8 cellular contexts compared by ENCODE assay signal in the genomic region with DNA sequence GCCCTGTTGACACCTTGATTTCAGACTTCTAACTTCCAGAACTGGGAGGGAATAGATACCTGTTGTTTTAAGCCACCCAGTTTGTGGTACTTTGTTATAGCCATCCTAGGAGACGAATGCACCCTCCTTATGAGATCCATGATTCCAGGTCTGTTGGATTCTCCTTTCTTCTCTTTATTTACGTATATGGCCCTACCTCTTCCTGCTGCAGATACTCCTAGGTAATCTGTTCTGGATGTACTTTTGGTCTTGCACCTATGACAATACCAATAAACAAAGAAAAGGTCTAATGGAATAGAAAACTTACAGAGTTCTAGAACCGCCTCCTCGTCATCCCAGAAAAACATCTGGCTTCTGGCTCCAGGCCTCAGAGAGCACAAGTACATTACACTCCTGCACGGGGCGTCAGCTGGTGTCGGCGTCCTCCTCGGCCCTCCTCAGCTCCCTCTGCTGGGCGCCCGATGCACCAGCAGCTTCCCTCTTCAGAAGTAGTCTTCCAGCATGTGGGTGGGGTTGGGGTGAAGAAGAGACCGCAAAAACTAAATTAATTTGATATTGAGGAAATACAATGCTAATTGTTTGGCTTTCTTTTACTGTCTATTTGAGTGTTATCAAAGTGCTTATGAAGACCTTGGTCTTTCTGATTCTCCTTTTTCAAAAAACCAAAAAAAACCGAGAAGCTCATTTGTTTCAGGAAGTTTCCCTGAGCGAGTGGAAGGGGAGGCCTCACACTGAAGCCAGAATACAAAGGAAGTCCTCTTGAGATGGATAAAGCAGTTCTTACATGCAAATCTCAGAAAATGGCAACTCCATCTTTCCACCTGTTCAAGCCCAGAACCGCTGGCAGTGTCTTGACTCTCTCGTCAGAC. TPM values are rescaled to one million over a fixed set of nuclear protein-coding genes. Genes with fewer than 3 reads are reported as not detected.
DNase-seq lines count a peak whose midpoint lies in the region; ATAC-seq and TF ChIP-seq lines count a peak whose summit lies in the region.

No MANE protein-coding gene starts in this region.

- H3K36me3 ChIP-seq in SJCRH30: no peaks in the 10 kb centered on the region
- no peaks in the 10 kb centered on the region for H3K36me3 ChIP-seq in prostate gland
- no peaks in the 10 kb centered on the region for H3K36me3 ChIP-seq in vagina

- TF ChIP-seq CTCF in prostate gland (IDR thresholded peaks at IDR 0.05): peak; percentile 55 to 71 (median 58)
- TF ChIP-seq CTCF in vagina (IDR thresholded peaks at IDR 0.05): peak; percentile 59 to 80 (median 70)

- H3K36me3 Mint-ChIP-seq in IgD-negative memory B cell: peaks cover 2% of the 10 kb centered on the region

- no peaks in the 10 kb centered on the region for H3K27me3 ChIP-seq in SJCRH30
- no peaks in the 10 kb centered on the region for H3K27me3 ChIP-seq in prostate gland (replicated peaks; ENCODE audit: insufficient read depth)
- no peaks in the 10 kb centered on the region for H3K27me3 ChIP-seq in vagina

- intact Hi-C loops in prostate gland (cut with DNase I) (no loop called here), vagina (cut with DNase I) (no loop called here)

- H3K27ac ChIP-seq in SJCRH30: no peak overlapping the region
- no peak overlapping the region for H3K27ac ChIP-seq in prostate gland
- peak overlapping the region; percentile 14 for H3K27ac ChIP-seq in vagina

- peak overlapping the region in 2 of 4 donors; percentile 42 to 52 for H3K4me3 Mint-ChIP-seq in IgD-negative memory B cell

- H3K27me3 Mint-ChIP-seq in IgD-negative memory B cell: peaks cover 2% of the 10 kb centered on the region

- 50% methylated on average over 16 of the region's 16 CpGs for WGBS in prostate gland

- ATAC-seq in GM21423 (IDR thresholded peaks at IDR 0.05; ENCODE audit: unreplicated experiment): peak; percentile 76

- H3K9me3 ChIP-seq in SJCRH30 (replicated peaks): no peaks in the 10 kb centered on the region
- H3K9me3 ChIP-seq in prostate gland: no peaks in the 10 kb centered on the region
- no peaks in the 10 kb centered on the region for H3K9me3 ChIP-seq in vagina

- H3K27ac Mint-ChIP-seq in IgD-negative memory B cell: peak overlapping the region in 2 of 3 donors; percentile 10 to 56

- no peak overlapping the region for H3K4me3 ChIP-seq in SJCRH30
- no peak overlapping the region for H3K4me3 ChIP-seq in prostate gland
- no peak overlapping the region for H3K4me3 ChIP-seq in vagina

- TF ChIP-seq POLR2A in prostate gland (IDR thresholded peaks at IDR 0.05) (no peak), vagina (IDR thresholded peaks at IDR 0.05) (no peak)

- no peaks in the 10 kb centered on the region for H3K9me3 Mint-ChIP-seq in IgD-negative memory B cell

- peaks cover 9 to 20% (median 15%) of the 10 kb centered on the region in 3 donors for H3K4me1 Mint-ChIP-seq in IgD-negative memory B cell

- H3K4me1 ChIP-seq in SJCRH30: peaks cover 1% of the 10 kb centered on the region; the same call in 1 of the 2 replicates
- peaks cover 7% of the 10 kb centered on the region for H3K4me1 ChIP-seq in prostate gland (replicated peaks)
- peaks cover 39% of the 10 kb centered on the region for H3K4me1 ChIP-seq in vagina

- DNase-seq in DMS 273 (lab: John Stamatoyannopoulos, UW; ENCODE audit: unreplicated experiment) (peak; percentile 94), SJCRH30 (peak; percentile 54 to 71), activated gamma-delta T cell (lab: John Stamatoyannopoulos, UW) (peak; percentile 53), glomerular visceral epithelial cell (ENCODE audit: extremely low spot score) (peak; percentile 76), prostate gland (ENCODE audit: low spot score) (no peak), vagina (ENCODE audit: extremely low spot score in 2 of 2) (no peak)

RNA-seq across cellular contexts. Expression of a gene that starts 9.7 kb away (rescaled TPM):
- polyA plus RNA-seq in IgD-negative memory B cell: 5.0 TPM
- 6.0 and 6.3 TPM in 2 replicates for total RNA-seq in SJCRH30 (2014; rRNA removed; shearing (Covaris generic))
- total RNA-seq in prostate gland: 10 to 100 TPM; 28.5 to 89.0 TPM
- 43.2 TPM for total RNA-seq in vagina

Comparison
In these comparisons a context has a peak if more than half of its experiments do, and no peak if none do; other contexts are left out.
1. DNase-seq: peak in DMS 273 (single experiment), SJCRH30 (2 of 2), activated gamma-delta T cell (single experiment) and glomerular visceral epithelial cell (single experiment); none in prostate gland (single experiment) and vagina (0 of 2).